Comparison of ENCODE assay signal across 21 cellular contexts in the genomic region with DNA sequence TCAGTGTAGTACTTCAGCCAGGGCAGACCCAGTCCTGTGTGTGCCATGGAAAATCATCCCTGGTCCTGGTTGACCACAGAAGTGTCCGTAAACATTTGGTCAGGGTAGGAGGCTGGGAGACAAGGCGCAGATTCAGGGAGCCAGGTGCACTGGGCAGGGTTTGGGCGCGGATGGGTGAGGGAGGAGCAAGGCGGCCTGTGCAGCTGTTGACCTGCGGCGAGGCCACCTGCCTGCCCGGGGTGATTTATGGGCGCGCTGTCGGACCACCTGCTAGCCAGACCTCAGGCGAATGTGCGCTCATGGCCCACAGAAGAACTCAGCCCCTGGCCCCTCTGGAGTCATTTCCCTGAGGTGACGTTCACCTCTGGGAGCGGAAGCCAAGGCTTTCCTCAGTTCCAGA. TPM values are rescaled to one million over a fixed set of nuclear protein-coding genes. Genes with fewer than 3 reads are reported as not detected.
DNase-seq lines count a peak whose midpoint lies in the region; ATAC-seq and TF ChIP-seq lines count a peak whose summit lies in the region.
"Had no signal": no experiment of that assay in that cellular context is flagged by ENCODE, and none has a peak within 500 bp of the region (broad histone marks: within the 10 kb centered on the region; RNA-seq: fewer than 3 reads in every experiment).

No MANE protein-coding gene starts in this region.

- DNase-seq in DMS53 treated with DMSO at 0.1 percent for 48 hours (lab: John Stamatoyannopoulos, UW; ENCODE audit: unreplicated experiment) (peak; percentile 76), NCI-H146 (lab: John Stamatoyannopoulos, UW) (peak; percentile 95), SW480 (ENCODE audit: low spot score) (peak; percentile 71), gastrocnemius medialis (peak; percentile 20 to 42), suprapubic skin (ENCODE audit: low spot score in 2 of 2) (no peak), HCEC 1CT (no peak)
- DNase-seq: activated CD4-positive, alpha-beta T cell treated with anti-CD3 and anti-CD28 coated beads for 1 hour; activated naive CD4-positive, alpha-beta T cell treated with anti-CD3 and anti-CD28 coated beads, Interleukin-2, amount 10 ng/mL, durations not matched to agents 7 days and 5 days; activated T-cell treated with anti-CD3 and anti-CD28 coated beads, Interleukin-2, amount 50 U/mL, for 48 hours; anterior cingulate cortex; erythroblast; foreskin keratinocyte; mammary epithelial cell; NCI-H1105 treated with DMSO at 0.1 percent for 48 hours; NK-92 treated with Interleukin-12 subunit alpha and Interleukin-12 subunit beta, amount 100 ng/mL, for 24 hours; stimulated activated naive CD4-positive, alpha-beta T cell; tibial artery had no signal

- 86% methylated on average over 14 of the region's 15 CpGs for WGBS in suprapubic skin

- H3K27ac ChIP-seq in gastrocnemius medialis (no peak overlapping the region), suprapubic skin (no peak overlapping the region)
- H3K27ac ChIP-seq: foreskin keratinocyte, parathyroid adenoma, skin epidermis, tibial artery had no signal

- no peak for TF ChIP-seq EP300 in suprapubic skin (IDR thresholded peaks at IDR 0.05)

- ATAC-seq in gastrocnemius medialis: peak; percentile 50 to 60
- no peak for ATAC-seq in HG02798 (IDR thresholded peaks at IDR 0.05; ENCODE audit: poor library complexity, unreplicated experiment)
- ATAC-seq: foreskin keratinocyte; naive thymus-derived CD8-positive, alpha-beta T cell had no signal

- H3K4me1 ChIP-seq in gastrocnemius medialis (peaks cover 0 to 23% of the 10 kb centered on the region in 2 donors), suprapubic skin (no peaks in the 10 kb centered on the region)
- H3K4me1 ChIP-seq: foreskin keratinocyte, parathyroid adenoma, tibial artery had no signal

- TF ChIP-seq CTCF in gastrocnemius medialis (IDR thresholded peaks at IDR 0.05 in 4 of 5, conservative IDR thresholded peaks at IDR 0.05 in 1 of 5): no peak
- TF ChIP-seq CTCF in suprapubic skin (IDR thresholded peaks at IDR 0.05): no peak

- no peak overlapping the region for H3K4me3 ChIP-seq in gastrocnemius medialis
- no peak overlapping the region for H3K4me3 ChIP-seq in suprapubic skin
- H3K4me3 ChIP-seq: skin epidermis, tibial artery had no signal

- H3K27me3 ChIP-seq in gastrocnemius medialis (peaks cover 6 to 12% (median 7%) of the 10 kb centered on the region in 3 donors), suprapubic skin (peaks cover 17% of the 10 kb centered on the region)

- H3K36me3 ChIP-seq in gastrocnemius medialis (peaks cover 0 to 3% of the 10 kb centered on the region in 2 donors), suprapubic skin (peaks cover 19% of the 10 kb centered on the region)

- no peak for TF ChIP-seq POLR2A in gastrocnemius medialis (IDR thresholded peaks at IDR 0.05)
- TF ChIP-seq POLR2A in suprapubic skin (IDR thresholded peaks at IDR 0.05): no peak

- no peaks in the 10 kb centered on the region for H3K9me3 ChIP-seq in gastrocnemius medialis
- no peaks in the 10 kb centered on the region for H3K9me3 ChIP-seq in suprapubic skin
- H3K9me3 ChIP-seq: tibial artery had no signal

- intact Hi-C loops in gastrocnemius medialis (cut with DNase I; ENCODE audit: low total_unique reads): no loop called here

- in situ Hi-C loops in gastrocnemius medialis (cut with MboI; ENCODE audit: low sequenced_read_pairs in 4 of 4): loop anchor here in 1 of 4 donors (25.0 kb wide), 1 partner anchor 272 kb away; the partner anchor contains the start of gene CRTAC1

RNA-seq across cellular contexts. Expression of gene SFRP5, which starts 6.6 kb away (rescaled TPM):
- 1 to 10 TPM in 1 of 4 donors, under 1 TPM in 2, not detected in 1; 0.25 to 2.2 (median 0.93) TPM for total RNA-seq in gastrocnemius medialis
- total RNA-seq in suprapubic skin: 1 to 10 TPM in 3 of 4 donors, under 1 TPM in 1; 0.91 to 2.2 (median 1.0) TPM
- total RNA-seq: foreskin keratinocyte, mammary epithelial cell had no signal

RNA-seq across cellular contexts. Expression of gene ZFYVE27, which starts 28.3 kb away (rescaled TPM):
- total RNA-seq in gastrocnemius medialis: 10 to 100 TPM in 3 of 4 donors, 1 to 10 TPM in 1; 7.6 to 14.9 (median 11.6) TPM
- total RNA-seq in suprapubic skin: 10 to 100 TPM; 25.8 to 60.5 (median 39.6) TPM

RNA-seq across cellular contexts. Expression of gene MARVELD1, which starts 51.7 kb away (rescaled TPM):
- total RNA-seq in gastrocnemius medialis (1 to 10 TPM; 3.2 to 5.1 (median 3.9) TPM), suprapubic skin (10 to 100 TPM; 25.8 to 36.7 (median 31.0) TPM)

Comparison
In these comparisons a context has a peak if more than half of its experiments do, and no peak if none do; other contexts are left out.
1. DNase-seq: peak in DMS53 treated with DMSO at 0.1 percent for 48 hours (single experiment), NCI-H146 (single experiment), SW480 (single experiment) and gastrocnemius medialis (2 of 2); none in suprapubic skin (0 of 2) and HCEC 1CT (single experiment).
2. RNA of gene MARVELD1, which starts 51.7 kb away (total RNA-seq): 25.8 to 36.7 TPM in suprapubic skin; 3.2 to 5.1 TPM in gastrocnemius medialis; every median in the first group is over 4 times any median in the second.